Comparison of ENCODE assay signal across 13 cellular contexts in genomic region chr10:114905450-114905849, GRCh38. TPM values are rescaled to one million over a fixed set of nuclear protein-coding genes. Genes with fewer than 3 reads are reported as not detected.
A peak's percentile ranks its signal among the peaks of the same experiment; 100 is the strongest.
DNase-seq lines count a peak whose midpoint lies in the region; ATAC-seq and TF ChIP-seq lines count a peak whose summit lies in the region.
"Had no signal": no experiment of that assay in that cellular context is flagged by ENCODE, and none has a peak within 500 bp of the region (broad histone marks: within the 10 kb centered on the region; RNA-seq: fewer than 3 reads in every experiment).

No MANE protein-coding gene starts in this region.

- H3K4me3 Mint-ChIP-seq in immature natural killer cell: no peak overlapping the region
- H3K4me3 Mint-ChIP-seq in activated CD4-positive, alpha-beta T cell treated with anti-CD3 and anti-CD28 coated beads for 36 hours: no peak overlapping the region
- H3K4me3 Mint-ChIP-seq: activated naive CD8-positive, alpha-beta T cell treated with anti-CD3 and anti-CD28 coated beads, Interleukin-2, amount 50 U/mL, for 24 hours; naive B cell had no signal

- no peaks in the 10 kb centered on the region for H3K27me3 ChIP-seq in HCT116 (ENCODE audit: insufficient read depth, low read length)
- no peaks in the 10 kb centered on the region for H3K27me3 ChIP-seq in SK-N-SH (ENCODE audit: insufficient read depth)
- H3K27me3 ChIP-seq in gastroesophageal sphincter: no peaks in the 10 kb centered on the region

- H3K79me2 ChIP-seq in HCT116 (ENCODE audit: insufficient read depth, low read length) (no peaks in the 10 kb centered on the region), SK-N-SH (ENCODE audit: insufficient read depth) (no peaks in the 10 kb centered on the region)

- H3K9ac ChIP-seq in HCT116 (ENCODE audit: low read length) (no peak overlapping the region), SK-N-SH (no peak overlapping the region)

- H3K4me3 ChIP-seq in HCT116 (replicated peaks in 1 of 2; ENCODE audit: low read depth in 1 of 2, low read length in 2 of 2): no peak overlapping the region
- no peak overlapping the region for H3K4me3 ChIP-seq in SK-N-SH (ENCODE audit: low read depth in 2 of 2, low read length in 1 of 2)
- H3K4me3 ChIP-seq in gastroesophageal sphincter: no peak overlapping the region

- RAD21 ChIA-PET in HCT116 (lab: Charles Lee; ENCODE audit: low non-redundant PET in 1 of 2, low total read pairs in 2 of 2, uncharacterized antibody in 2 of 2, unreplicated experiment in 2 of 2): no interaction called here

- peaks cover 4 to 8% (median 5%) of the 10 kb centered on the region in 3 donors for H3K27me3 Mint-ChIP-seq in immature natural killer cell (ENCODE audit: low read depth in 3 of 3)
- H3K27me3 Mint-ChIP-seq in activated CD4-positive, alpha-beta T cell treated with anti-CD3 and anti-CD28 coated beads for 36 hours: peaks cover 9% of the 10 kb centered on the region

- TF ChIP-seq RAD21 in HCT116 (IDR thresholded peaks at IDR 0.05; ENCODE audit: low read depth) (no peak), SK-N-SH (IDR thresholded peaks at IDR 0.05; ENCODE audit: low read length) (no peak)

- H3K4me1 ChIP-seq in HCT116 (ENCODE audit: control insufficient read depth in 1 of 2, insufficient read depth in 2 of 2, low read length in 2 of 2) (peaks cover 12% of the 10 kb centered on the region in 2 experiments; a peak in 3 of 4 replicates), SK-N-SH (ENCODE audit: control insufficient read depth in 1 of 2, insufficient read depth in 2 of 2, low read depth in 1 of 2, low read length in 1 of 2) (peaks cover 0 to 21% of the 10 kb centered on the region in 2 experiments), gastroesophageal sphincter (no peaks in the 10 kb centered on the region)

- DNase-seq in HCT116 (ENCODE audit: low read depth, low spot score) (peak; percentile 55), SK-N-SH (no peak), superior temporal gyrus (ENCODE audit: extremely low spot score) (peak; percentile 69), globus pallidus (ENCODE audit: low spot score) (no peak), immature natural killer cell (no peak)
- no peak for DNase-seq in activated CD4-positive, alpha-beta T cell treated with anti-CD3 and anti-CD28 coated beads for 36 hours
- DNase-seq: activated naive CD8-positive, alpha-beta T cell treated with anti-CD3 and anti-CD28 coated beads, Interleukin-2, amount 50 U/mL, for 24 hours; COR-L47; kidney; naive B cell; NCI-H146; substantia nigra had no signal

- H3K27ac Mint-ChIP-seq in immature natural killer cell: no peak overlapping the region
- no peak overlapping the region for H3K27ac Mint-ChIP-seq in activated CD4-positive, alpha-beta T cell treated with anti-CD3 and anti-CD28 coated beads for 36 hours
- H3K27ac Mint-ChIP-seq: activated naive CD8-positive, alpha-beta T cell treated with anti-CD3 and anti-CD28 coated beads, Interleukin-2, amount 50 U/mL, for 24 hours; naive B cell had no signal

- H3K36me3 ChIP-seq in HCT116 (ENCODE audit: control insufficient read depth in 1 of 2, insufficient read depth in 2 of 2, low read length in 2 of 2) (no peaks in the 10 kb centered on the region), SK-N-SH (replicated peaks in 1 of 2; ENCODE audit: control insufficient read depth in 1 of 2, insufficient read depth in 2 of 2, low read length in 1 of 2) (no peaks in the 10 kb centered on the region), gastroesophageal sphincter (no peaks in the 10 kb centered on the region)

- BruUV-seq in HCT116 (replicated peaks; lab: Mats Ljungman, UMichigan): no TSS peak

- H3K9me2 ChIP-seq in HCT116 (ENCODE audit: insufficient read depth) (no peaks in the 10 kb centered on the region), SK-N-SH (no peaks in the 10 kb centered on the region)

- H3K9me3 Mint-ChIP-seq in immature natural killer cell: no peaks in the 10 kb centered on the region
- H3K9me3 Mint-ChIP-seq in activated CD4-positive, alpha-beta T cell treated with anti-CD3 and anti-CD28 coated beads for 36 hours (ENCODE audit: low read depth): no peaks in the 10 kb centered on the region
- H3K9me3 Mint-ChIP-seq: activated naive CD8-positive, alpha-beta T cell treated with anti-CD3 and anti-CD28 coated beads, Interleukin-2, amount 50 U/mL, for 24 hours; naive B cell had no signal

- no peak overlapping the region for H3K27ac ChIP-seq in HCT116 (ENCODE audit: low read depth, low read length)
- H3K27ac ChIP-seq in SK-N-SH (ENCODE audit: low read depth in 2 of 2, low read length in 1 of 2): peak overlapping the region in 1 of 2 experiments; percentile 49; a peak in 2 of 4 replicates
- H3K27ac ChIP-seq in gastroesophageal sphincter: no peak overlapping the region

- peaks cover 10% of the 10 kb centered on the region for H3F3A ChIP-seq in SK-N-SH (replicated peaks; ENCODE audit: insufficient read depth)

- ATAC-seq in HCT116: peak; percentile 83
- ATAC-seq in gastroesophageal sphincter: peak; percentile 50
- no peak for ATAC-seq in activated CD4-positive, alpha-beta T cell treated with anti-CD3 and anti-CD28 coated beads for 36 hours
- ATAC-seq: activated naive CD8-positive, alpha-beta T cell treated with anti-CD3 and anti-CD28 coated beads, Interleukin-2, amount 50 U/mL, for 24 hours had no signal

- POLR2A ChIA-PET in HCT116 (lab: Charles Lee): no interaction called here
- POLR2A ChIA-PET in SK-N-SH (lab: Yijun Ruan, JAX): no interaction called here
- POLR2A ChIA-PET in activated CD4-positive, alpha-beta T cell treated with anti-CD3 and anti-CD28 coated beads for 36 hours (lab: Charles Lee): no interaction called here

- H2AFZ ChIP-seq in HCT116 (ENCODE audit: low read depth, low read length, poor library complexity, severe bottlenecking) (peak overlapping the region; percentile 6), SK-N-SH (ENCODE audit: low read depth) (peak overlapping the region; percentile 46; the same call in 1 of the 2 replicates)

- no peaks in the 10 kb centered on the region for H3K4me1 Mint-ChIP-seq in immature natural killer cell
- no peaks in the 10 kb centered on the region for H3K4me1 Mint-ChIP-seq in activated CD4-positive, alpha-beta T cell treated with anti-CD3 and anti-CD28 coated beads for 36 hours
- H3K4me1 Mint-ChIP-seq: activated naive CD8-positive, alpha-beta T cell treated with anti-CD3 and anti-CD28 coated beads, Interleukin-2, amount 50 U/mL, for 24 hours; naive B cell had no signal

- H3K4me2 ChIP-seq in HCT116 (ENCODE audit: low read length) (peak overlapping the region; percentile 10), SK-N-SH (no peak overlapping the region)

- H3K9me3 ChIP-seq in HCT116 (ENCODE audit: control insufficient read depth in 1 of 2, insufficient read depth in 1 of 2, low read depth in 1 of 2, low read length in 2 of 2): no peaks in the 10 kb centered on the region
- no peaks in the 10 kb centered on the region for H3K9me3 ChIP-seq in SK-N-SH
- no peaks in the 10 kb centered on the region for H3K9me3 ChIP-seq in gastroesophageal sphincter

- H3K36me3 Mint-ChIP-seq in immature natural killer cell: no peaks in the 10 kb centered on the region
- no peaks in the 10 kb centered on the region for H3K36me3 Mint-ChIP-seq in activated CD4-positive, alpha-beta T cell treated with anti-CD3 and anti-CD28 coated beads for 36 hours (ENCODE audit: low read depth)
- H3K36me3 Mint-ChIP-seq: naive B cell had no signal

- no peak for TF ChIP-seq CTCF in HCT116 (IDR thresholded peaks at IDR 0.05 in 2 of 3, conservative IDR thresholded peaks at IDR 0.05 in 1 of 3; ENCODE audit: borderline replicate concordance in 1 of 3, insufficient read depth in 1 of 3, low read depth in 2 of 3, low read length in 2 of 3)
- TF ChIP-seq CTCF in SK-N-SH (IDR thresholded peaks at IDR 0.05): no peak
- no peak for TF ChIP-seq CTCF in gastroesophageal sphincter (IDR thresholded peaks at IDR 0.05)

- TF ChIP-seq EP300 in SK-N-SH (IDR thresholded peaks at IDR 0.05; ENCODE audit: borderline replicate concordance in 1 of 2, low read depth in 1 of 2, low read length in 1 of 2) (no peak), gastroesophageal sphincter (IDR thresholded peaks at IDR 0.05) (no peak)

- CTCF ChIA-PET in HCT116 (lab: Charles Lee) (interaction anchor here (0.7 kb wide), 1 partner anchor 26 kb away, joined by 3 read pairs; no protein-coding TSS in a partner anchor), SK-N-SH (lab: Yijun Ruan, JAX) (no interaction called here)
- CTCF ChIA-PET in activated CD4-positive, alpha-beta T cell treated with anti-CD3 and anti-CD28 coated beads for 36 hours (lab: Charles Lee): no interaction called here

- H4K20me1 ChIP-seq in HCT116 (ENCODE audit: insufficient read depth) (no peaks in the 10 kb centered on the region), SK-N-SH (ENCODE audit: insufficient read depth) (no peaks in the 10 kb centered on the region)

- intact Hi-C loops in HCT116 (cut with micrococcal nuclease): no loop called here
- intact Hi-C loops in activated CD4-positive, alpha-beta T cell treated with anti-CD3 and anti-CD28 coated beads for 36 hours (cut with DNase I, micrococcal nuclease): no loop called here

- TF ChIP-seq POLR2A in HCT116 (IDR thresholded peaks at IDR 0.05; ENCODE audit: borderline replicate concordance, extremely low read depth, insufficient read depth, insufficient read length) (no peak), gastroesophageal sphincter (IDR thresholded peaks at IDR 0.05) (no peak)

TF ChIP-seq in HCT116, 20 proteins besides CTCF, POLR2A, EP300 and RAD21 (continues in another document):
- TF ChIP-seq JUND (IDR thresholded peaks at IDR 0.05) (peak; percentile 42; the same call in 1 of the 2 replicates), SP1 (IDR thresholded peaks at IDR 0.05; ENCODE audit: low read depth) (peak; percentile 47), FOSL1 (IDR thresholded peaks at IDR 0.05; ENCODE audit: low read depth) (peak; percentile 59), SRF (IDR thresholded peaks at IDR 0.05; ENCODE audit: low read depth) (peak; percentile 39; the same call in 1 of the 2 replicates), EZH2 (IDR thresholded peaks at IDR 0.05) (no peak)

RNA-seq across cellular contexts. Expression of gene TRUB1, which starts 32.5 kb away (rescaled TPM):
- total RNA-seq in HCT116 (2021; ENCODE audit: unreplicated experiment): 44.1 TPM
- 10.7 and 15.1 TPM in 2 replicates for polyA plus RNA-seq in HCT116 (2012)
- polyA plus RNA-seq in SK-N-SH (2012; rRNA removed): 9.9 and 11.1 TPM in 2 replicates
- polyA plus RNA-seq in SK-N-SH (2012; cell fraction: cytosol; rRNA removed): 11.6 and 16.6 TPM in 2 replicates
- polyA plus RNA-seq in SK-N-SH (2012; cell fraction: nucleus; rRNA removed): 7.9 and 8.3 TPM in 2 replicates
- 10 to 100 TPM; 11.8 to 16.8 (median 15.2) TPM for total RNA-seq in gastroesophageal sphincter
- polyA plus RNA-seq in immature natural killer cell: 10 to 100 TPM in 2 of 3 donors, 1 to 10 TPM in 1; 1.9 to 11.2 (median 10.6) TPM
- 10 to 100 TPM; 13.4 to 15.0 TPM for total RNA-seq in activated CD4-positive, alpha-beta T cell treated with anti-CD3 and anti-CD28 coated beads for 36 hours

Comparison
In these comparisons a context has a peak if more than half of its experiments do, and no peak if none do; other contexts are left out.
1. DNase-seq: peak in HCT116 (single experiment) and superior temporal gyrus (single experiment); none in SK-N-SH (single experiment), globus pallidus (single experiment), immature natural killer cell (0 of 3) and activated CD4-positive, alpha-beta T cell treated with anti-CD3 and anti-CD28 coated beads for 36 hours (single experiment).
2. Of the 11 proteins assayed by ChIP-seq in both SK-N-SH and HCT116: peak only in SK-N-SH: none; only in HCT116: none; in both: JUND; in neither: 10.